8 cellular contexts compared by ENCODE assay signal in the genomic region with DNA sequence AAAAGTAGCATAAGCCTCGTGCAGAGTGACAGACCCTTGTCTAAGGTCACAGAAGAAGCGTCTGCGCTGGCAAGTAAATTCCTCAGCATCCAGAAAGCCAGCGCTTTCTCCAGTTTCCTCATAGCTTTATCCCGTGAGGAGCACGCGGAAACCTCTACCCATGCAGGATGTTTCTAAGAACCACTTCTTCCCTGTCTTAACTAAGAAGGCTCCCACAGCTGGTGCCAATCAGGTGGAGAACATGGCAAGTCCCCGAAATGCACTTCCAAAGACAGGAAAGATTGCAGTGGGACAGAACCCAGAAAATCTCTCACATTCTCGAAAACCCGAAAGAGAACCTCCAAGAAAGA. TPM values are rescaled to one million over a fixed set of nuclear protein-coding genes. Genes with fewer than 3 reads are reported as not detected.
DNase-seq lines count a peak whose midpoint lies in the region; ATAC-seq and TF ChIP-seq lines count a peak whose summit lies in the region.

No MANE protein-coding gene starts in this region.

- in situ Hi-C loops in astrocyte of the spinal cord (cut with HindIII; ENCODE audit: low sequenced_read_pairs): no loop called here

- no peak overlapping the region for H2BK120ac ChIP-seq in mesenchymal stem cell (ENCODE audit: low read depth, low read length)

- peak overlapping the region; percentile 62 for H3K4me2 ChIP-seq in mesenchymal stem cell (ENCODE audit: low read length, poor library complexity, severe bottlenecking)

- no peak overlapping the region for H4K91ac ChIP-seq in mesenchymal stem cell (ENCODE audit: low read length)

- no peaks in the 10 kb centered on the region for H3K4me1 ChIP-seq in mesenchymal stem cell (ENCODE audit: control insufficient read depth, insufficient read depth, low read depth, low read length)

- no peak overlapping the region for H2BK5ac ChIP-seq in mesenchymal stem cell (ENCODE audit: low read depth, low read length, poor library complexity, severe bottlenecking)

- no peak overlapping the region for H4K8ac ChIP-seq in mesenchymal stem cell (ENCODE audit: low read length)

- H3K36me3 ChIP-seq in mesenchymal stem cell (ENCODE audit: control insufficient read depth in 1 of 2, insufficient read depth in 2 of 2, low read depth in 1 of 2, low read length in 2 of 2): peaks cover 16 to 39% of the 10 kb centered on the region in 2 experiments

- peak; percentile 81 for DNase-seq in DMS 273 (lab: John Stamatoyannopoulos, UW; ENCODE audit: unreplicated experiment)
- DNase-seq in HFF-Myc (ENCODE audit: extremely low read depth, low read depth): no peak
- no peak for DNase-seq in astrocyte of the spinal cord (ENCODE audit: low read depth, low spot score)
- DNase-seq in mesenchymal stem cell: peak; percentile 85
- no peak for DNase-seq in medulla oblongata (ENCODE audit: extremely low spot score)
- DNase-seq in NCI-H1092 treated with DMSO at 0.1 percent for 48 hours (lab: John Stamatoyannopoulos, UW): no peak
- no peak for DNase-seq in central memory CD4-positive, alpha-beta T cell

- 0% methylated on average over 10 of the region's 10 CpGs for WGBS in mesenchymal stem cell

- ATAC-seq in GM19324 (IDR thresholded peaks at IDR 0.05; ENCODE audit: low FRiP score, unreplicated experiment): no peak

- no peak overlapping the region for H3K14ac ChIP-seq in mesenchymal stem cell (ENCODE audit: low read length in 2 of 2)

- H2BK15ac ChIP-seq in mesenchymal stem cell (ENCODE audit: low read depth, poor library complexity, severe bottlenecking): no peak overlapping the region

- H3K9ac ChIP-seq in mesenchymal stem cell (ENCODE audit: low read length): peak overlapping the region; percentile 99

- no peak overlapping the region for H2BK12ac ChIP-seq in mesenchymal stem cell (ENCODE audit: low read length in 2 of 2)

- peak overlapping the region; percentile 98 for H3K27ac ChIP-seq in mesenchymal stem cell (ENCODE audit: low read length, poor library complexity, severe bottlenecking)

- TF ChIP-seq CTCF in HFF-Myc (IDR thresholded peaks at IDR 0.05; ENCODE audit: low read depth, low read length, missing control alignments) (no peak), astrocyte of the spinal cord (IDR thresholded peaks at IDR 0.05; ENCODE audit: low read depth, low read length) (no peak)

- H3K79me1 ChIP-seq in mesenchymal stem cell (replicated peaks; ENCODE audit: low read length, poor library complexity, severe bottlenecking): peaks cover 2% of the 10 kb centered on the region

- H3K4ac ChIP-seq in mesenchymal stem cell (ENCODE audit: low read depth in 1 of 2, low read length in 2 of 2): no peak overlapping the region

- no peak overlapping the region for H3K23ac ChIP-seq in mesenchymal stem cell (ENCODE audit: low read length in 2 of 2)

- H2AK5ac ChIP-seq in mesenchymal stem cell (ENCODE audit: low read length, severe bottlenecking): no peak overlapping the region

- no peaks in the 10 kb centered on the region for H3K27me3 ChIP-seq in mesenchymal stem cell (ENCODE audit: control insufficient read depth in 1 of 2, insufficient read depth in 1 of 2, low read length in 2 of 2)

- peak overlapping the region; percentile 91 for H3K4me3 ChIP-seq in HFF-Myc (replicated peaks; ENCODE audit: low read depth, low read length)
- H3K4me3 ChIP-seq in astrocyte of the spinal cord (ENCODE audit: low read depth, low read length): peak overlapping the region; percentile 80
- H3K4me3 ChIP-seq in mesenchymal stem cell (ENCODE audit: insufficient read depth in 1 of 2, low read depth in 1 of 2, low read length in 2 of 2): peak overlapping the region; percentile 71 to 96

- H2AFZ ChIP-seq in mesenchymal stem cell (ENCODE audit: low read depth, low read length): no peak overlapping the region

- no peaks in the 10 kb centered on the region for H3K9me3 ChIP-seq in mesenchymal stem cell (ENCODE audit: control insufficient read depth, low read length)

- H3K18ac ChIP-seq in mesenchymal stem cell (ENCODE audit: low read depth in 1 of 2, low read length in 2 of 2): peak overlapping the region in 1 of 2 experiments; percentile 18

RNA-seq across cellular contexts. Expression of a gene that starts 1.0 kb away (rescaled TPM):
- polyA plus RNA-seq in mesenchymal stem cell (2013, experiment 1 of 2): 19.1 TPM
- polyA plus RNA-seq in mesenchymal stem cell (2013, experiment 2 of 2): 17.8 TPM

RNA-seq across cellular contexts. Expression of a gene that starts 52.7 kb away (rescaled TPM):
- polyA plus RNA-seq in mesenchymal stem cell (2013, experiment 1 of 2): 363 TPM
- polyA plus RNA-seq in mesenchymal stem cell (2013, experiment 2 of 2): 377 TPM

Comparison
In these comparisons a context has a peak if more than half of its experiments do, and no peak if none do; other contexts are left out.
1. DNase-seq: peak in DMS 273 (single experiment) and mesenchymal stem cell (single experiment); none in HFF-Myc (single experiment), astrocyte of the spinal cord (single experiment), medulla oblongata (single experiment), NCI-H1092 treated with DMSO at 0.1 percent for 48 hours (single experiment) and central memory CD4-positive, alpha-beta T cell (single experiment).
2. Peak in every context shown above with its lines, with median percentiles within 50 percentile points of each other: H3K4me3 ChIP-seq.